In genomic region chr17:29102046-29102445, GRCh38 we compare ENCODE assay signal across 21 cellular contexts. TPM values are rescaled to one million over a fixed set of nuclear protein-coding genes. Genes with fewer than 3 reads are reported as not detected.
DNase-seq lines count a peak whose midpoint lies in the region; ATAC-seq and TF ChIP-seq lines count a peak whose summit lies in the region.
"Had no signal": no experiment of that assay in that cellular context is flagged by ENCODE, and none has a peak within 500 bp of the region (broad histone marks: within the 10 kb centered on the region; RNA-seq: fewer than 3 reads in every experiment).

No MANE protein-coding gene starts in this region.

- H3F3A ChIP-seq in neural progenitor cell (ENCODE audit: low read depth), result no peaks in the 10 kb centered on the region

- H3K4me3 ChIP-seq in neural progenitor cell, result no peak overlapping the region
- H3K4me3 ChIP-seq: tibial artery had no signal

- H3K27me3 Mint-ChIP-seq in brain (peaks cover 2% of the 10 kb centered on the region), neural progenitor cell (ENCODE audit: insufficient read depth, low read depth) (peaks cover 4% of the 10 kb centered on the region)
- H3K27me3 Mint-ChIP-seq: activated CD8-positive, alpha-beta memory T cell treated with anti-CD3 and anti-CD28 coated beads, Interleukin-2, amount 10 ng/mL, durations not matched to agents 7 days and 5 days had no signal

- H3K4me1 Mint-ChIP-seq in brain (peaks cover 14% of the 10 kb centered on the region), neural progenitor cell (no peaks in the 10 kb centered on the region)
- H3K4me1 Mint-ChIP-seq: activated CD8-positive, alpha-beta memory T cell treated with anti-CD3 and anti-CD28 coated beads, Interleukin-2, amount 10 ng/mL, durations not matched to agents 7 days and 5 days had no signal

- H3K27ac Mint-ChIP-seq in brain, result peak overlapping the region; percentile 80 to 99 (median 92)
- no peak overlapping the region for H3K27ac Mint-ChIP-seq in neural progenitor cell
- H3K27ac Mint-ChIP-seq: activated CD8-positive, alpha-beta memory T cell treated with anti-CD3 and anti-CD28 coated beads, Interleukin-2, amount 10 ng/mL, durations not matched to agents 7 days and 5 days had no signal

- peaks cover 7% of the 10 kb centered on the region for H3K4me1 ChIP-seq in neural progenitor cell
- H3K4me1 ChIP-seq: tibial artery had no signal

- no peaks in the 10 kb centered on the region for H3K27me3 ChIP-seq in neural progenitor cell
- H3K27me3 ChIP-seq: tibial artery had no signal

- H3K36me3 Mint-ChIP-seq in brain, result peaks cover 45% of the 10 kb centered on the region
- peaks cover 22% of the 10 kb centered on the region for H3K36me3 Mint-ChIP-seq in neural progenitor cell

- no peak overlapping the region for H3K4me2 ChIP-seq in neural progenitor cell

- peak overlapping the region; percentile 29 for H3K27ac ChIP-seq in neural progenitor cell
- H3K27ac ChIP-seq: HL-60, tibial artery had no signal

- peak overlapping the region; percentile 58 for H3K9ac ChIP-seq in neural progenitor cell

- H3K9me3 Mint-ChIP-seq in brain (no peaks in the 10 kb centered on the region), neural progenitor cell (no peaks in the 10 kb centered on the region)

- H3K79me2 ChIP-seq in neural progenitor cell (ENCODE audit: low read depth), result no peaks in the 10 kb centered on the region

- H4K20me1 ChIP-seq in neural progenitor cell (ENCODE audit: low read depth), result peaks cover 4% of the 10 kb centered on the region

- H2AFZ ChIP-seq in neural progenitor cell (replicated peaks), result no peak overlapping the region

- TF ChIP-seq CTCF in brain (conservative IDR thresholded peaks at IDR 0.05) (no peak), neural progenitor cell (IDR thresholded peaks at IDR 0.05) (no peak)

- peak; percentile 25 for DNase-seq in NCI-H1694 treated with DMSO at 0.1 percent for 48 hours (lab: John Stamatoyannopoulos, UW)
- DNase-seq in NCI-H1694 (lab: John Stamatoyannopoulos, UW), result no peak
- peak; percentile 61 for DNase-seq in ELF-1 (ENCODE audit: low read depth, low spot score)
- DNase-seq in neural progenitor cell (ENCODE audit: low spot score), result no peak
- no peak for DNase-seq in iPS-NIHi11 (ENCODE audit: low spot score)
- no peak for DNase-seq in HUDEP-2 (lab: John Stamatoyannopoulos, UW; ENCODE audit: unreplicated experiment in 76 of 76)
- DNase-seq: activated CD4-positive, alpha-beta T cell treated with anti-CD3 and anti-CD28 coated beads for 1 hour; activated CD8-positive, alpha-beta memory T cell treated with anti-CD3 and anti-CD28 coated beads, Interleukin-2, amount 10 ng/mL, durations not matched to agents 7 days and 5 days; activated effector memory CD4-positive, alpha-beta T cell treated with Interleukin-2 at 50 U/mL for 16 hours; amniotic stem cell; C1 segment of cervical spinal cord; effector CD4-positive, alpha-beta T cell; H7; mesenchymal stem cell; MV-4-11; NCI-H2029; NCI-H510A treated with DMSO at 0.1 percent for 48 hours; tibial artery had no signal

- H3K36me3 ChIP-seq in neural progenitor cell, result no peaks in the 10 kb centered on the region

- H3K9me3 ChIP-seq in neural progenitor cell (ENCODE audit: low read depth), result no peaks in the 10 kb centered on the region
- H3K9me3 ChIP-seq: tibial artery had no signal

- H3K4me3 Mint-ChIP-seq in brain, result peak overlapping the region in 1 of 5 experiments; percentile 26
- no peak overlapping the region for H3K4me3 Mint-ChIP-seq in neural progenitor cell
- H3K4me3 Mint-ChIP-seq: activated CD8-positive, alpha-beta memory T cell treated with anti-CD3 and anti-CD28 coated beads, Interleukin-2, amount 10 ng/mL, durations not matched to agents 7 days and 5 days had no signal

- no peak for ATAC-seq in HG02870 (IDR thresholded peaks at IDR 0.05; ENCODE audit: unreplicated experiment)
- ATAC-seq: activated CD8-positive, alpha-beta memory T cell treated with anti-CD3 and anti-CD28 coated beads, Interleukin-2, amount 10 ng/mL, durations not matched to agents 7 days and 5 days had no signal

RNA-seq across cellular contexts. Expression of gene PIPOX, which starts 59.1 kb away (rescaled TPM):
- polyA plus RNA-seq in brain (ENCODE audit: insufficient read depth, low read depth, low replicate concordance), result 12.4 TPM
- 3.7 and 8.8 TPM in 2 replicates for total RNA-seq in neural progenitor cell (ENCODE audit: low replicate concordance)

Comparison
In these comparisons a context has a peak if more than half of its experiments do, and no peak if none do; other contexts are left out.
1. DNase-seq: peak in NCI-H1694 treated with DMSO at 0.1 percent for 48 hours (single experiment) and ELF-1 (single experiment); none in NCI-H1694 (single experiment), neural progenitor cell (single experiment), iPS-NIHi11 (single experiment) and HUDEP-2 (0 of 76).